In genomic region chr17:49361129-49361901, GRCh38 we compare ENCODE assay signal across 1 cellular context.
A peak's percentile ranks its signal among the peaks of the same experiment; 100 is the strongest.
TF ChIP-seq lines count a peak whose summit lies in the region.

No MANE protein-coding gene starts in this region.

TF ChIP-seq in HepG2, 621 proteins besides CTCF, POLR2A, EP300 and RAD21 (continued from another document and continues in another):
- no peak for TF ChIP-seq ZNF639 (CRISPR knock-in tag; conservative IDR thresholded peaks at IDR 0.05)
- no peak for TF ChIP-seq RERE (CRISPR knock-in tag; IDR thresholded peaks at IDR 0.05; ENCODE audit: low read depth)
- no peak for TF ChIP-seq SIN3A (IDR thresholded peaks at IDR 0.05; ENCODE audit: borderline replicate concordance, low read depth, low read length)
- peak; percentile 61; the same call in 1 of the 2 replicates for TF ChIP-seq DMAP1 (CRISPR knock-in tag; IDR thresholded peaks at IDR 0.05)
- peak; percentile 4; the same call in 1 of the 2 replicates for TF ChIP-seq SNAPC5 (CRISPR knock-in tag; IDR thresholded peaks at IDR 0.05; ENCODE audit: borderline replicate concordance)
- TF ChIP-seq ZNF281 (CRISPR knock-in tag; IDR thresholded peaks at IDR 0.05; ENCODE audit: borderline replicate concordance), result peak; percentile 10; the same call in 1 of the 2 replicates
- TF ChIP-seq MTA1 (CRISPR knock-in tag; IDR thresholded peaks at IDR 0.05; ENCODE audit: borderline replicate concordance), result no peak
- TF ChIP-seq ZIK1 (CRISPR knock-in tag; IDR thresholded peaks at IDR 0.05; ENCODE audit: borderline replicate concordance, low read depth), result no peak
- TF ChIP-seq MTF1 (CRISPR knock-in tag; IDR thresholded peaks at IDR 0.05), result peak; percentile 47; the same call in 1 of the 2 replicates
- no peak for TF ChIP-seq ELF4 (CRISPR knock-in tag; IDR thresholded peaks at IDR 0.05; ENCODE audit: borderline replicate concordance)
- TF ChIP-seq HNF4G (IDR thresholded peaks at IDR 0.05; ENCODE audit: borderline replicate concordance, low read depth, low read length), result no peak
- TF ChIP-seq HNF4G (CRISPR knock-in tag; IDR thresholded peaks at IDR 0.05; ENCODE audit: borderline replicate concordance, low read depth), result no peak
- TF ChIP-seq MXD4 (CRISPR knock-in tag; IDR thresholded peaks at IDR 0.05), result 0 out of 2 replicates have a peak, but pooled peaks have one; percentile 8
- TF ChIP-seq REST (IDR thresholded peaks at IDR 0.05; ENCODE audit: borderline replicate concordance in 1 of 2, low read depth in 1 of 2, low read length in 2 of 2), result no peak; a peak in 1 of 4 replicates
- TF ChIP-seq ZNF720 (CRISPR knock-in tag; IDR thresholded peaks at IDR 0.05), result no peak
- TF ChIP-seq ATAD3A (CRISPR knock-in tag; IDR thresholded peaks at IDR 0.05), result no peak
- TF ChIP-seq NFIB (CRISPR knock-in tag; IDR thresholded peaks at IDR 0.05; ENCODE audit: borderline replicate concordance), result no peak
- TF ChIP-seq NFYB (CRISPR knock-in tag; IDR thresholded peaks at IDR 0.05), result peak; percentile 32; the same call in 1 of the 2 replicates
- no peak; the same call in 1 of the 2 replicates for TF ChIP-seq ZNF430 (CRISPR knock-in tag; IDR thresholded peaks at IDR 0.05)
- peak; percentile 50; the same call in 1 of the 2 replicates for TF ChIP-seq IRF2 (CRISPR knock-in tag; IDR thresholded peaks at IDR 0.05)
- peak; percentile 50; the same call in 1 of the 2 replicates for TF ChIP-seq ZBTB7B (CRISPR knock-in tag; IDR thresholded peaks at IDR 0.05)
- peak; percentile 34; the same call in 1 of the 2 replicates for TF ChIP-seq ZNF605 (CRISPR knock-in tag; IDR thresholded peaks at IDR 0.05)
- peak; percentile 95; the same call in 1 of the 2 replicates for TF ChIP-seq ZFY (CRISPR knock-in tag; IDR thresholded peaks at IDR 0.05)
- TF ChIP-seq CREM (IDR thresholded peaks at IDR 0.05), result no peak; the same call in 1 of the 2 replicates
- TF ChIP-seq CREM (CRISPR knock-in tag; IDR thresholded peaks at IDR 0.05), result 0 out of 2 replicates have a peak, but pooled peaks have one; percentile 8
- 0 out of 2 replicates have a peak, but pooled peaks have one; percentile 19 for TF ChIP-seq ZNF205 (CRISPR knock-in tag; IDR thresholded peaks at IDR 0.05)
- peak; percentile 47 for TF ChIP-seq PATZ1 (CRISPR knock-in tag; IDR thresholded peaks at IDR 0.05)
- 0 out of 2 replicates have a peak, but pooled peaks have one; percentile 12 for TF ChIP-seq PBX2 (CRISPR knock-in tag; IDR thresholded peaks at IDR 0.05)
- no peak for TF ChIP-seq ZKSCAN5 (CRISPR knock-in tag; IDR thresholded peaks at IDR 0.05)
- peak; percentile 39; the same call in 1 of the 2 replicates for TF ChIP-seq TARDBP (CRISPR knock-in tag; IDR thresholded peaks at IDR 0.05)
- TF ChIP-seq NFIC (IDR thresholded peaks at IDR 0.05; ENCODE audit: low read length), result no peak
- no peak for TF ChIP-seq ZBTB20 (CRISPR knock-in tag; IDR thresholded peaks at IDR 0.05; ENCODE audit: borderline replicate concordance, low read depth)
- no peak for TF ChIP-seq ZNF512B (CRISPR knock-in tag; IDR thresholded peaks at IDR 0.05; ENCODE audit: borderline replicate concordance)
- TF ChIP-seq HINFP (CRISPR knock-in tag; IDR thresholded peaks at IDR 0.05; ENCODE audit: low read depth), result 0 out of 2 replicates have a peak, but pooled peaks have one; percentile 9
- peak; percentile 16 for TF ChIP-seq AGO1 (IDR thresholded peaks at IDR 0.05; ENCODE audit: low read depth, low read length, poor library complexity, severe bottlenecking)
